In genomic region chr10:18140149-18140956, GRCh38 we compare ENCODE assay signal across 1 cellular context.
TF ChIP-seq lines count a peak whose summit lies in the region.

TSS of gene CACNB2 (plus strand) at chr10:18140424.

TF ChIP-seq in WTC11, 78 proteins besides CTCF, POLR2A, EP300 and RAD21 (continued from another document):
- TF ChIP-seq PREB (CRISPR knock-in tag; IDR thresholded peaks at IDR 0.05; ENCODE audit: borderline replicate concordance) (no peak), ZBTB43 (CRISPR knock-in tag; IDR thresholded peaks at IDR 0.05) (no peak), ZSCAN18 (CRISPR knock-in tag; IDR thresholded peaks at IDR 0.05) (no peak), CREB1 (CRISPR knock-in tag; IDR thresholded peaks at IDR 0.05) (peak; percentile 19; the same call in 1 of the 2 replicates), HMGXB4 (CRISPR knock-in tag; IDR thresholded peaks at IDR 0.05) (0 out of 2 replicates have a peak, but pooled peaks have one; percentile 45), FOXP1 (CRISPR knock-in tag; IDR thresholded peaks at IDR 0.05; ENCODE audit: borderline replicate concordance) (peak; percentile 43; the same call in 1 of the 2 replicates), ELF4 (CRISPR knock-in tag; IDR thresholded peaks at IDR 0.05; ENCODE audit: low read depth) (no peak), E2F1 (CRISPR knock-in tag; IDR thresholded peaks at IDR 0.05) (0 out of 2 replicates have a peak, but pooled peaks have one; percentile 34), ZNF423 (CRISPR knock-in tag; IDR thresholded peaks at IDR 0.05) (peak; percentile 77), PRRX2 (CRISPR knock-in tag; IDR thresholded peaks at IDR 0.05) (no peak)
